In the genomic region with DNA sequence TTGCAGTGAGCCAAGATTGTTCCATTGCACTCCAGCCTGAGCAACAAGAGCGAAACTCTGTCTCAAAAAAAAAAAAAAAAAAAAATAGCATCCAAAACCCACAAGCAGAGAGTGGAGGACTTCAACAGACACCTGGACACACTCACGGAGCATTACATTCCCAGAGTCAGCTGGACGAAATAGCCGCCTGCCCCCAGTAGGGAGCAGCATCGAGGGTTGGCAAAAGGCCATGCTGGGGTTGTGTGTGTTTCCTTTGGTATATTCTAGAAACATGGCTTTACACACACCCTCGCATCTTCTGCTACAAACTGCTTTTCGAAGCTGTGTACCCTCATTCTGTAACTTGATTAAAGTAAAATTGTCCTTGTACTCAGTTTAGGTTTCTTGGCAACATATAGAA, we compare ENCODE assay signal across 8 cellular contexts. TPM values are rescaled to one million over a fixed set of nuclear protein-coding genes. Genes with fewer than 3 reads are reported as not detected.
DNase-seq lines count a peak whose midpoint lies in the region; ATAC-seq and TF ChIP-seq lines count a peak whose summit lies in the region.

No MANE protein-coding gene starts in this region.

- no peaks in the 10 kb centered on the region for H3K36me3 ChIP-seq in HAP-1 (replicated peaks)
- H3K36me3 ChIP-seq in WERI-Rb-1, result no peaks in the 10 kb centered on the region
- H3K36me3 ChIP-seq in neural progenitor cell, result no peaks in the 10 kb centered on the region
- no peaks in the 10 kb centered on the region for H3K36me3 ChIP-seq in mesenchymal stem cell (ENCODE audit: control insufficient read depth in 1 of 2, insufficient read depth in 2 of 2, low read depth in 1 of 2, low read length in 2 of 2)

- no peaks in the 10 kb centered on the region for H3K79me2 ChIP-seq in neural progenitor cell (ENCODE audit: low read depth)

- H2AFZ ChIP-seq in neural progenitor cell (replicated peaks) (no peak overlapping the region), mesenchymal stem cell (ENCODE audit: low read depth, low read length) (no peak overlapping the region)

- no peak overlapping the region for H4K91ac ChIP-seq in mesenchymal stem cell (ENCODE audit: low read length)

- H3K79me1 ChIP-seq in mesenchymal stem cell (replicated peaks; ENCODE audit: low read length, poor library complexity, severe bottlenecking), result no peaks in the 10 kb centered on the region

- peak; percentile 63 for TF ChIP-seq CTCF in WERI-Rb-1 (IDR thresholded peaks at IDR 0.05; ENCODE audit: low read depth, low read length)
- peak in 45 of 56 donors; percentile 10 to 57 (median 32) for TF ChIP-seq CTCF in dorsolateral prefrontal cortex (IDR thresholded peaks at IDR 0.05 in 54 of 56, conservative IDR thresholded peaks at IDR 0.05 in 2 of 56; ENCODE audit: low read depth in 1 of 56, partially characterized antibody in 56 of 56)
- peak; percentile 47 for TF ChIP-seq CTCF in neural progenitor cell (IDR thresholded peaks at IDR 0.05)

- no peak overlapping the region for H3K14ac ChIP-seq in mesenchymal stem cell (ENCODE audit: low read length in 2 of 2)

- WGBS in mesenchymal stem cell, result 97% methylated on average over 4 of the region's 7 CpGs

- H3K4me3 ChIP-seq in HAP-1 (no peak overlapping the region), WERI-Rb-1 (ENCODE audit: low read depth, low read length) (no peak overlapping the region), dorsolateral prefrontal cortex (no peak overlapping the region), neural progenitor cell (no peak overlapping the region), mesenchymal stem cell (ENCODE audit: insufficient read depth in 1 of 2, low read depth in 1 of 2, low read length in 2 of 2) (no peak overlapping the region)

- no peak overlapping the region for H4K8ac ChIP-seq in mesenchymal stem cell (ENCODE audit: low read length)

- DNase-seq in ACHN (peak; percentile 37), HAP-1 (ENCODE audit: low spot score in 2 of 2) (peak; percentile 14 to 77), WERI-Rb-1 (peak; percentile 31), dorsolateral prefrontal cortex (peak in 4 of 10 donors; percentile 27 to 54 (median 34)), neural progenitor cell (ENCODE audit: low spot score) (peak; percentile 34), AML-193 (lab: John Stamatoyannopoulos, UW) (no peak), mesenchymal stem cell (no peak)

- ATAC-seq in GM21717 (IDR thresholded peaks at IDR 0.05; ENCODE audit: unreplicated experiment), result no peak

- H3K9ac ChIP-seq in neural progenitor cell, result no peak overlapping the region
- no peak overlapping the region for H3K9ac ChIP-seq in mesenchymal stem cell (ENCODE audit: low read length)

- no peak overlapping the region for H3K18ac ChIP-seq in mesenchymal stem cell (ENCODE audit: low read depth in 1 of 2, low read length in 2 of 2)

- no peak overlapping the region for H2BK5ac ChIP-seq in mesenchymal stem cell (ENCODE audit: low read depth, low read length, poor library complexity, severe bottlenecking)

- no peak overlapping the region for H2BK12ac ChIP-seq in mesenchymal stem cell (ENCODE audit: low read length in 2 of 2)

- no peak overlapping the region for H2BK120ac ChIP-seq in mesenchymal stem cell (ENCODE audit: low read depth, low read length)

- no peak overlapping the region for H3K27ac ChIP-seq in WERI-Rb-1
- H3K27ac ChIP-seq in dorsolateral prefrontal cortex, result no peak overlapping the region
- H3K27ac ChIP-seq in neural progenitor cell, result no peak overlapping the region
- no peak overlapping the region for H3K27ac ChIP-seq in mesenchymal stem cell (ENCODE audit: low read length, poor library complexity, severe bottlenecking)

- H3K4ac ChIP-seq in mesenchymal stem cell (ENCODE audit: low read depth in 1 of 2, low read length in 2 of 2), result no peak overlapping the region

- peaks cover 3% of the 10 kb centered on the region for H3K9me3 Mint-ChIP-seq in neural progenitor cell

- H3K4me1 Mint-ChIP-seq in neural progenitor cell, result peaks cover 15% of the 10 kb centered on the region

- no peaks in the 10 kb centered on the region for H4K20me1 ChIP-seq in neural progenitor cell (ENCODE audit: low read depth)

- peaks cover 26% of the 10 kb centered on the region for H3F3A ChIP-seq in neural progenitor cell (ENCODE audit: low read depth)

- no peaks in the 10 kb centered on the region for H3K27me3 ChIP-seq in HAP-1 (ENCODE audit: low read depth)
- no peaks in the 10 kb centered on the region for H3K27me3 ChIP-seq in WERI-Rb-1 (ENCODE audit: insufficient read depth, low read depth, severe bottlenecking)
- H3K27me3 ChIP-seq in dorsolateral prefrontal cortex, result peaks cover 0 to 17% (median 0%) of the 10 kb centered on the region in 45 donors
- H3K27me3 ChIP-seq in neural progenitor cell, result no peaks in the 10 kb centered on the region
- H3K27me3 ChIP-seq in mesenchymal stem cell (ENCODE audit: control insufficient read depth in 1 of 2, insufficient read depth in 1 of 2, low read length in 2 of 2), result peaks cover 0 to 6% of the 10 kb centered on the region in 2 experiments

- no peak overlapping the region for H2AK5ac ChIP-seq in mesenchymal stem cell (ENCODE audit: low read length, severe bottlenecking)

- H3K9me3 ChIP-seq in HAP-1, result no peaks in the 10 kb centered on the region
- H3K9me3 ChIP-seq in WERI-Rb-1 (ENCODE audit: severe bottlenecking), result no peaks in the 10 kb centered on the region
- no peaks in the 10 kb centered on the region for H3K9me3 ChIP-seq in neural progenitor cell (ENCODE audit: low read depth)
- no peaks in the 10 kb centered on the region for H3K9me3 ChIP-seq in mesenchymal stem cell (ENCODE audit: control insufficient read depth, low read length)

- H3K27me3 Mint-ChIP-seq in neural progenitor cell (ENCODE audit: insufficient read depth, low read depth), result peaks cover 4% of the 10 kb centered on the region

- H3K4me2 ChIP-seq in neural progenitor cell, result no peak overlapping the region
- no peak overlapping the region for H3K4me2 ChIP-seq in mesenchymal stem cell (ENCODE audit: low read length, poor library complexity, severe bottlenecking)

- H3K4me3 Mint-ChIP-seq in neural progenitor cell, result no peak overlapping the region

- no peak overlapping the region for H2BK15ac ChIP-seq in mesenchymal stem cell (ENCODE audit: low read depth, poor library complexity, severe bottlenecking)

- in situ Hi-C loops in ACHN (cut with HindIII; ENCODE audit: low pct_ligation_motif_present, low pct_unique_long_range_greater_than_20kb, low sequenced_read_pairs), result no loop called here
- in situ Hi-C loops in HAP-1 (cut with MboI; ENCODE audit: low sequenced_read_pairs), result no loop called here

- intact Hi-C loops in dorsolateral prefrontal cortex (cut with DNase I), result no loop called here

- no peak overlapping the region for H3K23ac ChIP-seq in mesenchymal stem cell (ENCODE audit: low read length in 2 of 2)

- H3K27ac Mint-ChIP-seq in neural progenitor cell, result no peak overlapping the region

- no peaks in the 10 kb centered on the region for H3K36me3 Mint-ChIP-seq in neural progenitor cell

- 0 out of 2 replicates have a peak, but pooled peaks cover 4% of the 10 kb centered on the region for H3K4me1 ChIP-seq in HAP-1
- peaks cover 19% of the 10 kb centered on the region for H3K4me1 ChIP-seq in neural progenitor cell
- H3K4me1 ChIP-seq in mesenchymal stem cell (ENCODE audit: control insufficient read depth, insufficient read depth, low read depth, low read length), result no peaks in the 10 kb centered on the region

RNA-seq across cellular contexts. Expression of gene ADA2, which starts 5.3 kb away (rescaled TPM):
- total RNA-seq in dorsolateral prefrontal cortex, result 10 to 100 TPM in 94 of 120 experiments, 1 to 10 TPM in 26; 5.2 to 20.6 (median 12.1) TPM
- 30.1 and 49.9 TPM in 2 replicates for total RNA-seq in neural progenitor cell (ENCODE audit: low replicate concordance)
- 11.1 TPM for polyA plus RNA-seq in mesenchymal stem cell (2013, experiment 1 of 2)
- polyA plus RNA-seq in mesenchymal stem cell (2013, experiment 2 of 2), result 11.8 TPM

RNA-seq across cellular contexts. Expression of gene HDHD5, which starts 54.9 kb away (rescaled TPM):
- total RNA-seq in dorsolateral prefrontal cortex (10 to 100 TPM; 13.5 to 28.7 (median 21.8) TPM), neural progenitor cell (ENCODE audit: low replicate concordance) (39.7 and 80.3 TPM in 2 replicates)
- polyA plus RNA-seq in mesenchymal stem cell (2013, experiment 1 of 2), result 11.1 TPM
- 11.9 TPM for polyA plus RNA-seq in mesenchymal stem cell (2013, experiment 2 of 2)

Comparison
In these comparisons a context has a peak if more than half of its experiments do, and no peak if none do; other contexts are left out.
1. DNase-seq: peak in ACHN (single experiment), HAP-1 (2 of 2), WERI-Rb-1 (single experiment) and neural progenitor cell (single experiment); none in AML-193 (0 of 2) and mesenchymal stem cell (single experiment).
2. Peak in every context shown above with its lines, with median percentiles within 50 percentile points of each other: CTCF ChIP-seq.